In the genomic region with DNA sequence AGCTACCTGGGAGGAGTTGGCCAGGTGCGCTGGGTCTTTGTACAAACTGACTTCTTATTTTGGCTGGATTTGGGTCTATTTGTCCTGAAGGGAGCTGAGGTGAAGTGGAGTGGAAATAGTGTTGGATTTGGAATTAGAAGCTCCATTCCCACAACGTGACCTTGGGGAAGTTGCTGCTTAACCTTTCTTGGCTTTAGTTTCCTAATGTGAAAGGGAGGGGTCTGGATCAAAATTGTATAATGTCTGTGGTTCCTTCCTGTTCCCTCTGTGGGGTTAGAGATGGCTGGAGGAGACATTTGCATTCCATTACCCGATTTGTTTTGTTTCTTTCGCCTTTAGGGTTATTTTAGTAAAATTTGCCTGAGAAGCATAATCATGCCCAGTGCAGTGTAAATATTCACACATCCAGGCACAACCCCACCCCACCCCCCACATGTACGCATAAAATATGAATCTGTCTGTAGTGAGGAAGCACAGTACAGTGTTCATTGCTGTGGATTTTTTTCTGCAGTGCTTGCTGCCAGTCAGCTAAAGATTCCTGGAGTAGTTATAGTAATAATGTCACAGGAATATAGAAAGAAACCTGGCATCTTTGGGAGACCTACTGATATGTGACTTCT, we compare ENCODE assay signal across 10 cellular contexts. TPM values are rescaled to one million over a fixed set of nuclear protein-coding genes. Genes with fewer than 3 reads are reported as not detected.
DNase-seq lines count a peak whose midpoint lies in the region; ATAC-seq, FAIRE-seq and TF ChIP-seq lines count a peak whose summit lies in the region.
"Had no signal": no experiment of that assay in that cellular context is flagged by ENCODE, and none has a peak within 500 bp of the region (broad histone marks: within the 10 kb centered on the region; RNA-seq: fewer than 3 reads in every experiment).

No MANE protein-coding gene starts in this region.

- no peak overlapping the region for H4K8ac ChIP-seq in H9 (replicated peaks; ENCODE audit: insufficient read length, low read depth, low read length)

- peaks cover 24 to 31% of the 10 kb centered on the region in 2 donors for H3K36me3 Mint-ChIP-seq in CD14-positive monocyte
- peaks cover 32 to 71% (median 67%) of the 10 kb centered on the region in 3 experiments; a peak in 6 of 7 replicates for H3K36me3 Mint-ChIP-seq in H9 (ENCODE audit: insufficient read depth in 1 of 3, low read depth in 3 of 3)

- no peak overlapping the region for H4K91ac ChIP-seq in H9 (ENCODE audit: insufficient read length, low read depth, low read length)

- H3K9me3 ChIP-seq in H9 (ENCODE audit: control insufficient read depth, low read depth, low read length) (no peaks in the 10 kb centered on the region), GM12878 (replicated peaks; ENCODE audit: control insufficient read depth, insufficient read depth, low read length) (no peaks in the 10 kb centered on the region), muscle layer of colon (ENCODE audit: low read length) (no peaks in the 10 kb centered on the region)

- no peak overlapping the region; the same call in 1 of the 2 replicates for H3K14ac ChIP-seq in H9 (ENCODE audit: insufficient read depth, low read length)

- no peak overlapping the region for H3K4ac ChIP-seq in H9 (ENCODE audit: low read depth, low read length)

- H2BK12ac ChIP-seq in H9 (ENCODE audit: insufficient read length, low read depth, low read length): no peak overlapping the region

- H2BK5ac ChIP-seq in H9 (ENCODE audit: insufficient read length, low read length): no peak overlapping the region

- no peak for FAIRE-seq in GM12878 (lab: Jason Lieb, UNC)
- FAIRE-seq: RCC 7860 had no signal

- no peak overlapping the region for H3K9ac ChIP-seq in H9 (ENCODE audit: extremely low read depth, insufficient read length, low read length)
- peak overlapping the region; percentile 49 for H3K9ac ChIP-seq in GM12878 (ENCODE audit: control insufficient read depth, insufficient read depth, low read length)
- H3K9ac ChIP-seq in muscle layer of colon (ENCODE audit: low read length): no peak overlapping the region

- CTCF ChIA-PET in GM12878 (lab: Yijun Ruan, JAX): interaction anchor here (0.9 to 4.8 kb wide), 4 partner anchors 10 to 31 kb away, joined by 3 to 37 read pairs (median 4); no protein-coding TSS in a partner anchor

- TF ChIP-seq POLR2A in GM12878 (IDR thresholded peaks at IDR 0.05; ENCODE audit: low read depth, low read length): no peak

- H3K4me3 ChIP-seq in GM12878 (peak overlapping the region; percentile 37; the same call in 1 of the 2 replicates), muscle layer of colon (ENCODE audit: low read depth in 1 of 2, low read length in 2 of 2) (no peak overlapping the region)

- peaks cover 94% of the 10 kb centered on the region for H3K79me2 ChIP-seq in H9 (ENCODE audit: insufficient read depth, low read length)
- H3K79me2 ChIP-seq in GM12878 (ENCODE audit: control insufficient read depth, insufficient read depth, low read length): peaks cover 82% of the 10 kb centered on the region

- in situ Hi-C loops in GM12878 (cut with MboI): no loop called here

- H3K4me1 ChIP-seq in H9 (ENCODE audit: insufficient read depth, low read length) (peaks cover 24% of the 10 kb centered on the region), GM12878 (ENCODE audit: control insufficient read depth, insufficient read depth, low read length) (peaks cover 38% of the 10 kb centered on the region), muscle layer of colon (ENCODE audit: insufficient read depth, low read length) (peaks cover 54% of the 10 kb centered on the region)

- no peak overlapping the region for H3T11ph ChIP-seq in H9 (ENCODE audit: low read length)

- H3K27ac Mint-ChIP-seq in CD14-positive monocyte: peak overlapping the region in 4 of 7 donors; percentile 23 to 79 (median 52)
- H3K27ac Mint-ChIP-seq in H9: peak overlapping the region; percentile 71 to 94 (median 93)

- H3K23ac ChIP-seq in H9 (ENCODE audit: insufficient read length, low read depth, low read length): no peak overlapping the region

- H3K79me1 ChIP-seq in H9 (ENCODE audit: insufficient read depth, low read depth, low read length, poor library complexity, severe bottlenecking): no peaks in the 10 kb centered on the region

- H3K27me3 Mint-ChIP-seq in CD14-positive monocyte (ENCODE audit: low read depth in 3 of 3): no peaks in the 10 kb centered on the region
- H3K27me3 Mint-ChIP-seq in H9 (ENCODE audit: low read depth): no peaks in the 10 kb centered on the region; the same call in 1 of the 2 replicates

- no peak overlapping the region for H3K56ac ChIP-seq in H9 (ENCODE audit: insufficient read length, low read depth, low read length)

- no peak for TF ChIP-seq RAD21 in GM12878 (IDR thresholded peaks at IDR 0.05; ENCODE audit: insufficient read depth, low read depth, low read length)

- ATAC-seq in GM12878 (peak; percentile 6; the same call in 1 of the 3 replicates), GM18519 (IDR thresholded peaks at IDR 0.05; ENCODE audit: low FRiP score, unreplicated experiment) (no peak)

- H4K5ac ChIP-seq in H9 (ENCODE audit: insufficient read length, low read depth, low read length): no peak overlapping the region

- SMC1A ChIA-PET in GM12878 (lab: Charles Lee; ENCODE audit: uncharacterized antibody, unreplicated experiment): interaction anchor here (0.8 to 7.2 kb wide), 6 partner anchors 8 to 87 kb away, joined by 3 to 45 read pairs (median 10); no protein-coding TSS in a partner anchor

- H4K20me1 ChIP-seq in H9 (ENCODE audit: control insufficient read depth, insufficient read depth, insufficient read length): no peaks in the 10 kb centered on the region
- H4K20me1 ChIP-seq in GM12878 (ENCODE audit: control insufficient read depth, insufficient read depth): no peaks in the 10 kb centered on the region

- H2AFZ ChIP-seq in H9 (ENCODE audit: low read length) (no peak overlapping the region), GM12878 (ENCODE audit: control insufficient read depth, low read depth, low read length) (peak overlapping the region; percentile 42)

- H3K4me3 Mint-ChIP-seq in CD14-positive monocyte (peak overlapping the region in 1 of 2 donors; percentile 68), H9 (peak overlapping the region; percentile 35 to 40; a peak in 4 of 5 replicates)

- peaks cover 8 to 32% of the 10 kb centered on the region in 2 experiments for H3K36me3 ChIP-seq in GM12878 (ENCODE audit: control insufficient read depth in 2 of 2, insufficient read depth in 2 of 2, low read length in 1 of 2)
- peaks cover 4% of the 10 kb centered on the region for H3K36me3 ChIP-seq in muscle layer of colon (ENCODE audit: insufficient read depth, low read length)

- no peak overlapping the region for H3K18ac ChIP-seq in H9 (ENCODE audit: insufficient read length, low read depth, low read length)

- no peak overlapping the region for H2AK5ac ChIP-seq in H9 (ENCODE audit: insufficient read length, low read length)

- no peak overlapping the region for H3K27ac ChIP-seq in H9 (ENCODE audit: insufficient read length, low read depth, low read length)
- peak overlapping the region; percentile 70 for H3K27ac ChIP-seq in GM12878 (ENCODE audit: control insufficient read depth, insufficient read depth)
- peak overlapping the region; percentile 21 for H3K27ac ChIP-seq in muscle layer of colon (ENCODE audit: low read depth, low read length)

- H3K4me1 Mint-ChIP-seq in CD14-positive monocyte (peaks cover 28% of the 10 kb centered on the region), H9 (peaks cover 81 to 85% of the 10 kb centered on the region in 2 experiments)

- TF ChIP-seq EP300 in GM12878 (IDR thresholded peaks at IDR 0.05; ENCODE audit: borderline replicate concordance in 1 of 2, control insufficient read depth in 1 of 2, low read depth in 2 of 2, low read length in 2 of 2): no peak

- WGBS in H9 (ENCODE audit: extremely low coverage, insufficient read length, low lambda C conversion rate): no CpG with 5 or more reads among the region's 5 CpGs
- WGBS in GM12878 (ENCODE audit: insufficient coverage, insufficient replicate concordance, low lambda C conversion rate, missing lambda C conversion rate): 8% methylated on average over 5 of the region's 5 CpGs

- TF ChIP-seq CTCF in CD14-positive monocyte (IDR thresholded peaks at IDR 0.05) (no peak), H9 (conservative IDR thresholded peaks at IDR 0.05) (no peak), GM12878 (IDR thresholded peaks at IDR 0.05 in 2 of 3, conservative IDR thresholded peaks at IDR 0.05 in 1 of 3; ENCODE audit: control insufficient read depth in 2 of 3, extremely low read depth in 1 of 3, insufficient read depth in 1 of 3, low read depth in 3 of 3, low read length in 3 of 3) (no peak)

- intact Hi-C loops in CD14-positive monocyte (cut with micrococcal nuclease): no loop called here
- intact Hi-C loops in GM12878 (cut with micrococcal nuclease; ENCODE audit: unreplicated experiment): no loop called here

- H3K4me2 ChIP-seq in H9 (ENCODE audit: insufficient read depth, insufficient read length, low read length) (peak overlapping the region; percentile 7), GM12878 (ENCODE audit: control insufficient read depth, insufficient read depth) (peak overlapping the region; percentile 68)

- no TSS peak for BruUV-seq in GM12878 (replicated peaks; lab: Mats Ljungman, UMichigan)

- H2BK15ac ChIP-seq in H9 (ENCODE audit: low read depth, low read length): no peak overlapping the region

- H2BK120ac ChIP-seq in H9 (ENCODE audit: low read depth, low read length, poor library complexity, severe bottlenecking): no peak overlapping the region

- RAD21 ChIA-PET in GM12878 (lab: Charles Lee; ENCODE audit: unreplicated experiment): interaction anchor here (0.6 to 6.3 kb wide), 7 partner anchors 12 to 377 kb away, joined by 3 to 111 read pairs (median 4); a partner anchor contains a TSS

- no peak for DNase-seq in CD14-positive monocyte (ENCODE audit: low spot score)
- no peak for DNase-seq in H9
- DNase-seq in GM12878 (ENCODE audit: low read depth, low spot score): no peak
- DNase-seq in NCI-H748 treated with DMSO at 0.1 percent for 48 hours (lab: John Stamatoyannopoulos, UW): no peak
- DNase-seq in NK-92 treated with Interleukin-12 subunit alpha and Interleukin-12 subunit beta, amount 100 ng/mL, for 24 hours (lab: John Stamatoyannopoulos, UW): no peak
- DNase-seq in T1000 (lab: John Stamatoyannopoulos, UW): no peak
- DNase-seq: KG1 had no signal

- POLR2A ChIA-PET in GM12878 (lab: Charles Lee): interaction anchor here (0.6 to 2.2 kb wide), 7 partner anchors 8 to 263 kb away, joined by 3 to 17 read pairs (median 4); a partner anchor contains a TSS

- H2BK20ac ChIP-seq in H9 (ENCODE audit: low read depth, low read length, poor library complexity, severe bottlenecking): no peak overlapping the region

- H3K23me2 ChIP-seq in H9 (ENCODE audit: insufficient read length, low read depth, low read length, poor library complexity, severe bottlenecking): no peaks in the 10 kb centered on the region

- H3K9me3 Mint-ChIP-seq in CD14-positive monocyte (peaks cover 0 to 3% (median 0%) of the 10 kb centered on the region in 7 donors), H9 (no peaks in the 10 kb centered on the region)

- H3K27me3 ChIP-seq in H9 (ENCODE audit: insufficient read depth, low read length) (no peaks in the 10 kb centered on the region), GM12878 (replicated peaks in 1 of 2; ENCODE audit: control insufficient read depth in 2 of 2, insufficient read depth in 2 of 2, low read length in 1 of 2) (no peaks in the 10 kb centered on the region), muscle layer of colon (ENCODE audit: control insufficient read depth in 1 of 2, insufficient read depth in 2 of 2, low read length in 2 of 2) (no peaks in the 10 kb centered on the region)

RNA-seq across cellular contexts. Expression of a gene that starts 21.5 kb away (rescaled TPM):
- polyA plus RNA-seq in CD14-positive monocyte (10 to 100 TPM in 1 of 2 donors, 1 to 10 TPM in 1; 7.3 to 12.8 TPM), GM12878 (2011; rRNA removed) (15.0 and 15.2 TPM in 2 replicates), GM12878 (2014; fragmentation: Illumina TruSeq; extraction: Trizol) (14.4 and 17.9 TPM in 2 replicates), GM12878 (2014; fragmentation: Nextera tagmentation; extraction: Ambion mirVana) (1 to 10 TPM; 5.9 to 6.3 TPM), GM12878 (2014; rRNA removed) (11.8 and 13.6 TPM in 2 replicates), GM12878 (2016; fragmentation: Nextera tagmentation; extraction: Ambion mirVana) (10 to 100 TPM; 18.6 to 19.4 TPM)
- total RNA-seq in H9 (2021) (192 and 194 TPM in 2 replicates), GM12878 (2014; rRNA removed) (16.5 TPM in 2 replicates), GM12878 (2014; rRNA removed; fragmentation: Illumina TruSeq; extraction: Trizol) (17.2 and 17.8 TPM in 2 replicates), GM12878 (2021) (22.4 and 27.2 TPM in 2 replicates)
- total RNA-seq in GM12878 (2013; cell fraction: nucleolus; rRNA removed): 38.3 and 39.7 TPM in 2 replicates
- 9.6 TPM for polyA plus RNA-seq in GM12878 (2011; ENCODE audit: low read depth)
- 11.4 and 12.2 TPM in 2 replicates for polyA plus RNA-seq in GM12878 (2011; cell fraction: cytosol; rRNA removed)
- 20.8 and 25.7 TPM in 2 replicates for polyA plus RNA-seq in GM12878 (2011; cell fraction: nucleus; rRNA removed)
- 12.5 and 13.0 TPM in 2 replicates for polyA plus RNA-seq in GM12878 (2012)
- polyA minus RNA-seq in GM12878 (2011; rRNA and poly(A)+ RNA removed): 25.3 and 25.9 TPM in 2 replicates
- 9.2 and 10.0 TPM in 2 replicates for polyA minus RNA-seq in GM12878 (2011; cell fraction: cytosol; rRNA and poly(A)+ RNA removed)
- 11.4 and 23.8 TPM in 2 replicates for polyA minus RNA-seq in GM12878 (2011; cell fraction: nucleus; rRNA and poly(A)+ RNA removed)
